ENCODE assay signal across 19 cellular contexts in genomic region chr3:126390201-126390600, GRCh38. TPM values are rescaled to one million over a fixed set of nuclear protein-coding genes. Genes with fewer than 3 reads are reported as not detected.
A peak's percentile ranks its signal among the peaks of the same experiment; 100 is the strongest.
DNase-seq lines count a peak whose midpoint lies in the region; ATAC-seq and TF ChIP-seq lines count a peak whose summit lies in the region.
"Had no signal": no experiment of that assay in that cellular context is flagged by ENCODE, and none has a peak within 500 bp of the region (broad histone marks: within the 10 kb centered on the region; RNA-seq: fewer than 3 reads in every experiment).

No MANE protein-coding gene starts in this region.

- no peak overlapping the region for H3K18ac ChIP-seq in neuronal stem cell (ENCODE audit: low read length)

- no peaks in the 10 kb centered on the region for H3K9me3 ChIP-seq in heart right ventricle
- no peaks in the 10 kb centered on the region for H3K9me3 ChIP-seq in neuronal stem cell (replicated peaks in 1 of 2; ENCODE audit: control insufficient read depth in 2 of 2, insufficient read depth in 1 of 2, low read depth in 1 of 2, low read length in 2 of 2)
- no peaks in the 10 kb centered on the region for H3K9me3 ChIP-seq in stomach
- H3K9me3 ChIP-seq: A549, BE2C, HAP-1 had no signal

- no peak overlapping the region for H3K4ac ChIP-seq in neuronal stem cell (ENCODE audit: low read length)

- no peak overlapping the region for H4K8ac ChIP-seq in neuronal stem cell (ENCODE audit: low read depth, low read length)

- peak overlapping the region; percentile 56 for H2AK5ac ChIP-seq in neuronal stem cell (ENCODE audit: low read depth, low read length)

- H3K27me3 ChIP-seq in heart right ventricle = peaks cover 0 to 33% (median 9%) of the 10 kb centered on the region in 7 donors
- peaks cover 0 to 39% (median 8%) of the 10 kb centered on the region in 3 experiments for H3K27me3 ChIP-seq in neuronal stem cell (ENCODE audit: control insufficient read depth in 3 of 3, insufficient read depth in 3 of 3, low read depth in 1 of 3, low read length in 3 of 3)
- peaks cover 0 to 38% (median 14%) of the 10 kb centered on the region in 3 donors for H3K27me3 ChIP-seq in stomach
- H3K27me3 ChIP-seq: BE2C had no signal

- H3K4me1 ChIP-seq in heart right ventricle = peaks cover 0 to 20% (median 9%) of the 10 kb centered on the region in 9 donors
- peaks cover 8 to 15% of the 10 kb centered on the region in 2 donors for H3K4me1 ChIP-seq in neuronal stem cell (ENCODE audit: control insufficient read depth in 2 of 2, insufficient read depth in 1 of 2, low read depth in 1 of 2, low read length in 2 of 2)
- peaks cover 16 to 26% (median 22%) of the 10 kb centered on the region in 4 donors for H3K4me1 ChIP-seq in stomach
- H3K4me1 ChIP-seq: A549, BE2C had no signal

- 89 to 91% methylated on average over 15 of the region's 15 CpGs for WGBS in heart right ventricle, 2 donors
- WGBS in neuronal stem cell (ENCODE audit: extremely low coverage in 2 of 2, insufficient read length in 2 of 2, insufficient replicate concordance in 1 of 2), 2 donors = no CpG with 5 or more reads among the region's 15 CpGs
- WGBS in stomach, 5 donors = 83 to 92% (median 89%) methylated on average over 15 of the region's 15 CpGs

- no peak overlapping the region for H3K14ac ChIP-seq in neuronal stem cell (ENCODE audit: low read length)

- H3K27ac ChIP-seq in heart right ventricle (no peak overlapping the region), neuronal stem cell (replicated peaks; ENCODE audit: low read length) (no peak overlapping the region), stomach (peak overlapping the region in 1 of 5 donors; percentile 90)
- H3K27ac ChIP-seq: HL-60 had no signal

- no peak overlapping the region for H3K23ac ChIP-seq in neuronal stem cell (ENCODE audit: low read depth, low read length, poor library complexity)

- H3K36me3 ChIP-seq in heart right ventricle (no peaks in the 10 kb centered on the region), neuronal stem cell (replicated peaks in 1 of 2; ENCODE audit: control insufficient read depth in 2 of 2, insufficient read depth in 2 of 2, low read length in 2 of 2) (no peaks in the 10 kb centered on the region), stomach (no peaks in the 10 kb centered on the region)
- H3K36me3 ChIP-seq: BE2C, HAP-1 had no signal

- H4K91ac ChIP-seq in neuronal stem cell (ENCODE audit: low read depth, low read length, poor library complexity) = no peak overlapping the region

- TF ChIP-seq EP300 in stomach (IDR thresholded peaks at IDR 0.05) = no peak

- TF ChIP-seq CTCF in heart right ventricle (IDR thresholded peaks at IDR 0.05) (no peak), stomach (IDR thresholded peaks at IDR 0.05) (no peak)

- H3K79me1 ChIP-seq in neuronal stem cell (ENCODE audit: low read depth, low read length) = no peaks in the 10 kb centered on the region

- H2BK12ac ChIP-seq in neuronal stem cell (ENCODE audit: low read length) = no peak overlapping the region

- H3K4me3 ChIP-seq in heart right ventricle = no peak overlapping the region
- H3K4me3 ChIP-seq in neuronal stem cell (ENCODE audit: low read length in 2 of 2) = no peak overlapping the region
- H3K4me3 ChIP-seq in stomach = no peak overlapping the region
- H3K4me3 ChIP-seq: HAP-1 had no signal

- H2AFZ ChIP-seq in neuronal stem cell (ENCODE audit: low read length) = no peak overlapping the region

- H3K4me2 ChIP-seq in neuronal stem cell (ENCODE audit: insufficient read depth, low read length, poor library complexity, severe bottlenecking) = no peak overlapping the region

- no peak for ATAC-seq in Right ventricle myocardium superior (ENCODE audit: poor library complexity)
- no peak for ATAC-seq in heart right ventricle
- ATAC-seq in left lobe of liver = no peak
- ATAC-seq in HG02571 (IDR thresholded peaks at IDR 0.05; ENCODE audit: unreplicated experiment) = no peak
- no peak for ATAC-seq in HG03045 (IDR thresholded peaks at IDR 0.05; ENCODE audit: unreplicated experiment)
- ATAC-seq: CD8-positive, alpha-beta T cell had no signal

- intact Hi-C loops in Right ventricle myocardium superior (cut with DNase I) = loop anchor here (5.0 kb wide), 1 partner anchor 258 kb away; no protein-coding TSS in a partner anchor
- intact Hi-C loops in heart right ventricle (cut with DNase I) = loop anchor here in 4 of 10 donors (5.0 to 10.0 kb wide), 4 partner anchors 75 to 258 kb away; no protein-coding TSS in a partner anchor
- intact Hi-C loops in stomach (cut with DNase I; ENCODE audit: low total_unique reads) = loop anchor here (5.0 to 10.0 kb wide), 2 partner anchors 133 to 265 kb away; no protein-coding TSS in a partner anchor

- H2BK5ac ChIP-seq in neuronal stem cell (ENCODE audit: low read length) = peak overlapping the region; percentile 0

- no peak overlapping the region for H2BK120ac ChIP-seq in neuronal stem cell (ENCODE audit: low read depth, low read length)

- TF ChIP-seq POLR2A in stomach (IDR thresholded peaks at IDR 0.05) = no peak

- DNase-seq in Right ventricle myocardium superior (peak; percentile 15), heart right ventricle (no peak), left lobe of liver (ENCODE audit: low spot score) (peak; percentile 42), neuronal stem cell (ENCODE audit: low spot score) (no peak), stomach (peak; percentile 19), SK-N-DZ (ENCODE audit: low spot score) (no peak)
- DNase-seq: BE2C; CD8-positive, alpha-beta T cell; COR-L47; DMS153; DND-41; GDM1 had no signal

- no peak overlapping the region for H2BK15ac ChIP-seq in neuronal stem cell (ENCODE audit: low read length)

- no peak overlapping the region for H3K9ac ChIP-seq in neuronal stem cell (ENCODE audit: low read depth, low read length, poor library complexity)

RNA-seq across cellular contexts. Expression of gene CFAP100, which starts 4.5 kb away (rescaled TPM):
- total RNA-seq in Right ventricle myocardium superior (not detected), heart right ventricle (not detected), left lobe of liver (not detected), stomach (not detected)
- polyA plus RNA-seq in heart right ventricle (not detected), stomach (not detected)
- polyA plus RNA-seq in neuronal stem cell (2013, experiment 1 of 2) = 3.9 TPM
- 2.8 TPM for polyA plus RNA-seq in neuronal stem cell (2013, experiment 2 of 2)
- not detected in 2 replicates for polyA plus RNA-seq in SK-N-DZ (2014; cell fraction: cytosol; rRNA removed)
- polyA plus RNA-seq in SK-N-DZ (2014; cell fraction: nucleus; rRNA removed) = not detected in 2 replicates
- total RNA-seq: CD8-positive, alpha-beta T cell; H1 had no signal
- polyA plus RNA-seq: A549, AG04450 had no signal

RNA-seq across cellular contexts. Expression of gene KLF15, which starts 33.0 kb away (rescaled TPM):
- total RNA-seq in Right ventricle myocardium superior (34.0 TPM), heart right ventricle (10 to 100 TPM; 13.5 to 57.1 (median 27.1) TPM), left lobe of liver (105 TPM), stomach (10 to 100 TPM in 4 of 5 donors, 1 to 10 TPM in 1; 4.6 to 82.9 (median 21.6) TPM)
- polyA plus RNA-seq in heart right ventricle (10 to 100 TPM; 30.1 to 61.3 TPM), stomach (10 to 100 TPM; 13.6 to 16.7 (median 16.6) TPM)
- polyA plus RNA-seq in neuronal stem cell (2013, experiment 1 of 2) = 6.0 TPM
- 5.6 TPM for polyA plus RNA-seq in neuronal stem cell (2013, experiment 2 of 2)
- polyA plus RNA-seq in SK-N-DZ (2014; cell fraction: cytosol; rRNA removed) = 7.5 and 10.0 TPM in 2 replicates
- 12.3 and 12.6 TPM in 2 replicates for polyA plus RNA-seq in SK-N-DZ (2014; cell fraction: nucleus; rRNA removed)
- polyA plus RNA-seq: A549 had no signal

Comparison
In these comparisons a context has a peak if more than half of its experiments do, and no peak if none do; other contexts are left out.
1. DNase-seq: peak in Right ventricle myocardium superior (single experiment), left lobe of liver (single experiment) and stomach (single experiment); none in heart right ventricle (0 of 2), neuronal stem cell (single experiment) and SK-N-DZ (single experiment).